Comparison of ENCODE assay signal across 8 cellular contexts in genomic region chr1:23019094-23019850, GRCh38. TPM values are rescaled to one million over a fixed set of nuclear protein-coding genes. Genes with fewer than 3 reads are reported as not detected.
DNase-seq lines count a peak whose midpoint lies in the region; ATAC-seq, FAIRE-seq and TF ChIP-seq lines count a peak whose summit lies in the region.

Gene KDM1A, plus strand, starts transcription at chr1:23019468. Its CDS starts 129 bp downstream, at chr1:23019597.

- TF ChIP-seq CTCF in WI38 (IDR thresholded peaks at IDR 0.05; ENCODE audit: low read depth, low read length) = peak; percentile 24; the same call in 1 of the 2 replicates
- TF ChIP-seq CTCF in bronchial epithelial cell (IDR thresholded peaks at IDR 0.05; ENCODE audit: insufficient read depth, low read length, severe bottlenecking) = peak; percentile 38
- TF ChIP-seq CTCF in smooth muscle cell (IDR thresholded peaks at IDR 0.05; ENCODE audit: borderline replicate concordance, insufficient read depth, poor library complexity, severe bottlenecking) = peak; percentile 21

- H4K20me1 ChIP-seq in smooth muscle cell (ENCODE audit: low read depth) = peaks cover 40% of the 10 kb centered on the region

- peak within 1 kb of the TSS; percentile 85 for H3K27ac ChIP-seq in smooth muscle cell (ENCODE audit: low read depth)

- no peaks in the 10 kb centered on the region for H3F3A ChIP-seq in smooth muscle cell (ENCODE audit: low read depth)

- H3K4me3 ChIP-seq in WI38 (ENCODE audit: low read depth, low read length) (peak within 1 kb of the TSS; percentile 93), bronchial epithelial cell (ENCODE audit: low read depth, low read length) (peak within 1 kb of the TSS; percentile 96), smooth muscle cell (peak within 1 kb of the TSS; percentile 95)

- H2AFZ ChIP-seq in smooth muscle cell (ENCODE audit: low read depth) = peak within 1 kb of the TSS; percentile 93

- peaks cover 49% of the 10 kb centered on the region for H3K79me2 ChIP-seq in smooth muscle cell (ENCODE audit: low read depth)

- FAIRE-seq in bronchial epithelial cell (lab: Jason Lieb, UNC) = no peak

- H3K27me3 ChIP-seq in bronchial epithelial cell (ENCODE audit: control insufficient read depth, insufficient read depth, low read length) = no peaks in the 10 kb centered on the region
- no peaks in the 10 kb centered on the region for H3K27me3 ChIP-seq in smooth muscle cell (ENCODE audit: low read depth)

- no peaks in the 10 kb centered on the region for H3K36me3 ChIP-seq in bronchial epithelial cell (ENCODE audit: control insufficient read depth, insufficient read depth, low read length)
- H3K36me3 ChIP-seq in smooth muscle cell (ENCODE audit: low read depth) = peaks cover 3% of the 10 kb centered on the region

- H3K4me2 ChIP-seq in smooth muscle cell = peak within 1 kb of the TSS; percentile 88

- peak; percentile 96 for DNase-seq in AG08395 (ENCODE audit: low spot score)
- peak; percentile 97 for DNase-seq in NCI-H2196 treated with DMSO at 0.1 percent for 48 hours (lab: John Stamatoyannopoulos, UW; ENCODE audit: unreplicated experiment)
- DNase-seq in bronchial epithelial cell (ENCODE audit: low read depth) = peak; percentile 87
- DNase-seq in iPS-NIHi11 (ENCODE audit: low spot score) = peak; percentile 95
- DNase-seq in smooth muscle cell (lab: John Stamatoyannopoulos, UW; ENCODE audit: unreplicated experiment) = peak; percentile 87

- peak within 1 kb of the TSS; percentile 93 for H3K9ac ChIP-seq in smooth muscle cell (ENCODE audit: low read depth)

- no peaks in the 10 kb centered on the region for H3K9me3 ChIP-seq in smooth muscle cell (replicated peaks; ENCODE audit: low read depth)

- WGBS in smooth muscle cell (ENCODE audit: low lambda C conversion rate) = under 1% methylated on average over 62 of the region's 84 CpGs

- H3K4me1 ChIP-seq in smooth muscle cell (ENCODE audit: low read depth) = peaks cover 6% of the 10 kb centered on the region

- peak; percentile 75 for ATAC-seq in GM18870 (IDR thresholded peaks at IDR 0.05; ENCODE audit: unreplicated experiment)
- peak; percentile 88 for ATAC-seq in HG03135 (IDR thresholded peaks at IDR 0.05; ENCODE audit: unreplicated experiment)

RNA-seq across cellular contexts. Expression of gene KDM1A, which starts in this region (rescaled TPM):
- total RNA-seq in bronchial epithelial cell (69.8 and 71.1 TPM in 2 replicates), smooth muscle cell (101 and 103 TPM in 2 replicates)
- polyA plus RNA-seq in smooth muscle cell = 92.1 and 93.0 TPM in 2 replicates

Comparison
In these comparisons a context has a peak if more than half of its experiments do, and no peak if none do; other contexts are left out.
1. Peak in every context shown above with its lines: DNase-seq, ATAC-seq, H3K4me3 ChIP-seq and H3K27ac ChIP-seq.